In genomic region chr3:179956416-179956830, GRCh38 we compare ENCODE assay signal across 2 cellular contexts.
A peak's percentile ranks its signal among the peaks of the same experiment; 100 is the strongest.
TF ChIP-seq lines count a peak whose summit lies in the region.

No MANE protein-coding gene starts in this region.

TF ChIP-seq in GM12878, 131 proteins besides CTCF, POLR2A, EP300 and RAD21 (continued from another document and continues in another):
- TF ChIP-seq MLLT1 (IDR thresholded peaks at IDR 0.05) (peak; percentile 97), SMAD5 (IDR thresholded peaks at IDR 0.05; ENCODE audit: low read depth) (no peak), CEBPB (IDR thresholded peaks at IDR 0.05; ENCODE audit: borderline replicate concordance in 1 of 2, low read depth in 2 of 2, low read length in 2 of 2) (peak in 1 of 2 experiments; percentile 85; a peak in 1 of 4 replicates), SIX5 (IDR thresholded peaks at IDR 0.05; ENCODE audit: low read depth, low read length, severe bottlenecking) (no peak), SMAD1 (IDR thresholded peaks at IDR 0.05; ENCODE audit: low read depth, partially characterized antibody) (no peak), NRF1 (conservative IDR thresholded peaks at IDR 0.05; ENCODE audit: low read depth, low read length) (no peak), TARDBP (IDR thresholded peaks at IDR 0.05; ENCODE audit: borderline replicate concordance) (no peak), HCFC1 (IDR thresholded peaks at IDR 0.05; ENCODE audit: low read length) (no peak), BMI1 (IDR thresholded peaks at IDR 0.05; ENCODE audit: borderline replicate concordance) (peak; percentile 73; the same call in 1 of the 2 replicates), CHD1 (IDR thresholded peaks at IDR 0.05; ENCODE audit: low read depth, low read length) (no peak), NKRF (conservative IDR thresholded peaks at IDR 0.05) (no peak), ZNF217 (IDR thresholded peaks at IDR 0.05) (peak; percentile 93), SPI1 (IDR thresholded peaks at IDR 0.05; ENCODE audit: borderline replicate concordance, insufficient read depth, low read depth, low read length) (no peak), CREM (IDR thresholded peaks at IDR 0.05; ENCODE audit: low read depth) (peak; percentile 82), IRF5 (IDR thresholded peaks at IDR 0.05; ENCODE audit: borderline replicate concordance) (no peak), HDAC2 (IDR thresholded peaks at IDR 0.05) (no peak), CHD2 (IDR thresholded peaks at IDR 0.05; ENCODE audit: borderline replicate concordance, low read depth, low read length) (peak; percentile 48; the same call in 1 of the 2 replicates), ELK1 (IDR thresholded peaks at IDR 0.05; ENCODE audit: low read depth, low read length) (no peak), SMC3 (IDR thresholded peaks at IDR 0.05; ENCODE audit: borderline replicate concordance, low read length) (0 out of 2 replicates have a peak, but pooled peaks have one; percentile 4), TCF7 (IDR thresholded peaks at IDR 0.05; ENCODE audit: borderline replicate concordance) (no peak), CBFB (IDR thresholded peaks at IDR 0.05; ENCODE audit: low read depth) (peak; percentile 97), ZNF622 (IDR thresholded peaks at IDR 0.05) (no peak), SP1 (IDR thresholded peaks at IDR 0.05; ENCODE audit: low read depth, low read length) (no peak), ZBED1 (IDR thresholded peaks at IDR 0.05; ENCODE audit: borderline replicate concordance) (peak; percentile 80), TCF12 (IDR thresholded peaks at IDR 0.05; ENCODE audit: low read depth, low read length) (0 out of 2 replicates have a peak, but pooled peaks have one; percentile 53), IKZF2 (IDR thresholded peaks at IDR 0.05) (peak; percentile 89 to 92), MYB (IDR thresholded peaks at IDR 0.05; ENCODE audit: borderline replicate concordance, low read depth, low read length) (peak; percentile 84), EZH2 (IDR thresholded peaks at IDR 0.05; ENCODE audit: borderline replicate concordance, control insufficient read depth, low read depth, low read length) (0 out of 2 replicates have a peak, but pooled peaks have one; percentile 50), SUPT20H (IDR thresholded peaks at IDR 0.05; ENCODE audit: borderline replicate concordance, control insufficient read depth, low read depth, low read length) (no peak), LARP7 (IDR thresholded peaks at IDR 0.05) (no peak)

TF ChIP-seq in SK-N-SH, 30 proteins besides CTCF, POLR2A, EP300 and RAD21:
- TF ChIP-seq USF1 (IDR thresholded peaks at IDR 0.05; ENCODE audit: borderline replicate concordance, low read depth) (no peak), FOXM1 (IDR thresholded peaks at IDR 0.05; ENCODE audit: low read depth) (no peak), MXI1 (IDR thresholded peaks at IDR 0.05; ENCODE audit: low read depth, low read length) (no peak), TEAD4 (IDR thresholded peaks at IDR 0.05; ENCODE audit: borderline replicate concordance, insufficient read depth) (no peak), MEF2A (IDR thresholded peaks at IDR 0.05; ENCODE audit: borderline replicate concordance, low read depth) (no peak), TCF12 (IDR thresholded peaks at IDR 0.05) (no peak), FOSL2 (IDR thresholded peaks at IDR 0.05; ENCODE audit: borderline replicate concordance, low read depth) (no peak), EZH2phosphoT487 (IDR thresholded peaks at IDR 0.05; ENCODE audit: borderline replicate concordance, low read depth) (no peak), REST (IDR thresholded peaks at IDR 0.05; ENCODE audit: low read depth, low read length) (no peak), GATA2 (CRISPR knock-in tag; IDR thresholded peaks at IDR 0.05) (no peak), POLR2AphosphoS5 (IDR thresholded peaks at IDR 0.05; ENCODE audit: low read depth, low read length) (no peak), RFX5 (IDR thresholded peaks at IDR 0.05; ENCODE audit: low read length) (no peak), ZBTB33 (IDR thresholded peaks at IDR 0.05; ENCODE audit: borderline replicate concordance, low read depth) (no peak), GABPA (IDR thresholded peaks at IDR 0.05; ENCODE audit: low read depth) (no peak)
